1 cellular context compared by ENCODE assay signal in genomic region chr1:245380790-245381535, GRCh38.
A peak's percentile ranks its signal among the peaks of the same experiment; 100 is the strongest.
TF ChIP-seq lines count a peak whose summit lies in the region.

No MANE protein-coding gene starts in this region.

TF ChIP-seq in HepG2, 621 proteins besides CTCF, POLR2A, EP300 and RAD21 (continued from another document):
- peak; percentile 84; the same call in 1 of the 2 replicates for TF ChIP-seq ZNF362 (CRISPR knock-in tag; IDR thresholded peaks at IDR 0.05; ENCODE audit: borderline replicate concordance)
- no peak for TF ChIP-seq KDM4B (CRISPR knock-in tag; IDR thresholded peaks at IDR 0.05)
- TF ChIP-seq HNRNPK (IDR thresholded peaks at IDR 0.05; ENCODE audit: low read depth, low read length, poor library complexity, severe bottlenecking): no peak
- TF ChIP-seq ZNF160 (CRISPR knock-in tag; IDR thresholded peaks at IDR 0.05): no peak
- no peak for TF ChIP-seq HDAC2 (CRISPR knock-in tag; IDR thresholded peaks at IDR 0.05)
- TF ChIP-seq HHEX (CRISPR knock-in tag; IDR thresholded peaks at IDR 0.05): no peak
- no peak for TF ChIP-seq ZNF460 (CRISPR knock-in tag; IDR thresholded peaks at IDR 0.05; ENCODE audit: borderline replicate concordance)
- TF ChIP-seq ZNF687 (CRISPR knock-in tag; IDR thresholded peaks at IDR 0.05): no peak
- peak; percentile 38; the same call in 1 of the 2 replicates for TF ChIP-seq STAG1 (CRISPR knock-in tag; IDR thresholded peaks at IDR 0.05)
- peak; percentile 53 for TF ChIP-seq SMC3 (IDR thresholded peaks at IDR 0.05; ENCODE audit: low read length)
